ENCODE assay signal across 1 cellular context in the genomic region with DNA sequence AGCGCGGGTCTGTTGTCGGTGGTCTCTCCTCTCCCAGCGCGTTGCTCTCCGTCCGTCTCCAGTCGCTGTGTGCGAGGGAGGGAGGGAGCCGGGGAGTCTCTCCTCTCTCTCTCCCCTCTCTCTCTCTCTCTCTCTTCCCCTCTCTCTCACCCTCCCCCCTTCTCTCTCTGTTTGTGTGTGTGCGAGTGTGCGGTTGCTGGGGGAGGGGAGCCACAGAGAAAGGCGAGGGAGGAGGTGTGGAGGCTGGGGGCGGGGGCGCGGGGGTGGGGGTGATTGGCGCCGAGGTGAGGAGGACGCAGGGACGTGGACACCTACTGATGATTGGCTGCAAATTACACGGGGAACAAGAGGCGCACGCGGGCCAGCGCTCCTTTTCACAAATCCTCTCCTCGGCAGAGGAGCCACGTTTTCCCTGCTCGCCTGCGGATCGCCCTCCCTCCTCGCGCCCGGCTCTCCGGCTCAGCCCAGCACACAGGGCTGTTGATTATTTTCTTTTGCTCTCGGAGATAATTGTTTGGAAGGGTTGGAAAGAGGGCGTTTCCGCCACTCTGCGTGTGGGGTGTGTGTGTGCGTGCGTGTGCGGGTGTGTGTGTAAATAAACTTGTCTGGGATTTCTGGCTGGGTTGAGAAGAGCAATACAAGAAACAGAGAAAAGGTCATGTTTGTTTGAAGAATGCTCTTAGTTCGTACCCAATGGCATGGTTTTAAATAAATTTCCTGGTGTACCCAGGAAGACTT.
TF ChIP-seq lines count a peak whose summit lies in the region.

Gene CXXC4, minus strand, starts transcription at position 73 of the 738 bp plus-strand sequence. CDS start 3,092 bp downstream, outside the sequence.

TF ChIP-seq in K562, 482 proteins besides CTCF, POLR2A, EP300 and RAD21 (continued from another document):
- TF ChIP-seq, protein P1, sequence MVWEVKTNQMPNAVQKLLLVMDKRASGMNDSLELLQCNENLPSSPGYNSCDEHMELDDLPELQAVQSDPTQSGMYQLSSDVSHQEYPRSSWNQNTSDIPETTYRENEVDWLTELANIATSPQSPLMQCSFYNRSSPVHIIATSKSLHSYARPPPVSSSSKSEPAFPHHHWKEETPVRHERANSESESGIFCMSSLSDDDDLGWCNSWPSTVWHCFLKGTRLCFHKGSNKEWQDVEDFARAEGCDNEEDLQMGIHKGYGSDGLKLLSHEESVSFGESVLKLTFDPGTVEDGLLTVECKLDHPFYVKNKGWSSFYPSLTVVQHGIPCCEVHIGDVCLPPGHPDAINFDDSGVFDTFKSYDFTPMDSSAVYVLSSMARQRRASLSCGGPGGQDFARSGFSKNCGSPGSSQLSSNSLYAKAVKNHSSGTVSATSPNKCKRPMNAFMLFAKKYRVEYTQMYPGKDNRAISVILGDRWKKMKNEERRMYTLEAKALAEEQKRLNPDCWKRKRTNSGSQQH (CRISPR knock-in tag; IDR thresholded peaks at IDR 0.05) = no peak
- TF ChIP-seq MCM2 (IDR thresholded peaks at IDR 0.05; ENCODE audit: low read depth) (no peak), HSF4 (CRISPR knock-in tag; IDR thresholded peaks at IDR 0.05; ENCODE audit: borderline replicate concordance) (no peak), EGR1 (conservative IDR thresholded peaks at IDR 0.05) (peak; percentile 34; the same call in 1 of the 2 replicates), SMAD4 (CRISPR knock-in tag; conservative IDR thresholded peaks at IDR 0.05) (no peak), KDM1A (IDR thresholded peaks at IDR 0.05) (peak in 1 of 2 experiments; percentile 76; a peak in 2 of 4 replicates), RBFOX2 (IDR thresholded peaks at IDR 0.05; ENCODE audit: low read depth, low read length) (peak; percentile 25; the same call in 1 of the 2 replicates), MAZ (CRISPR knock-in tag; conservative IDR thresholded peaks at IDR 0.05 in 1 of 2, IDR thresholded peaks at IDR 0.05 in 1 of 2) (peak in 1 of 2 experiments; percentile 58; a peak in 2 of 4 replicates), ZKSCAN1 (IDR thresholded peaks at IDR 0.05; ENCODE audit: low read depth, low read length) (no peak), CSDE1 (IDR thresholded peaks at IDR 0.05) (no peak), CBFA2T3 (IDR thresholded peaks at IDR 0.05) (no peak), POLR2AphosphoS2 (IDR thresholded peaks at IDR 0.05; ENCODE audit: low read length) (no peak), KLF1 (tag; IDR thresholded peaks at IDR 0.05) (no peak), ZNF444 (CRISPR knock-in tag; IDR thresholded peaks at IDR 0.05) (peak; percentile 86; the same call in 1 of the 2 replicates), BRF2 (IDR thresholded peaks at IDR 0.05; ENCODE audit: borderline replicate concordance, insufficient read depth, insufficient read length) (no peak), LEF1 (IDR thresholded peaks at IDR 0.05) (0 out of 2 replicates have a peak, but pooled peaks have one; percentile 21), BRD9 (IDR thresholded peaks at IDR 0.05; ENCODE audit: low read depth, partially characterized antibody) (no peak), VEZF1 (CRISPR knock-in tag; IDR thresholded peaks at IDR 0.05) (peak; percentile 76)
- TF ChIP-seq, protein P2, sequence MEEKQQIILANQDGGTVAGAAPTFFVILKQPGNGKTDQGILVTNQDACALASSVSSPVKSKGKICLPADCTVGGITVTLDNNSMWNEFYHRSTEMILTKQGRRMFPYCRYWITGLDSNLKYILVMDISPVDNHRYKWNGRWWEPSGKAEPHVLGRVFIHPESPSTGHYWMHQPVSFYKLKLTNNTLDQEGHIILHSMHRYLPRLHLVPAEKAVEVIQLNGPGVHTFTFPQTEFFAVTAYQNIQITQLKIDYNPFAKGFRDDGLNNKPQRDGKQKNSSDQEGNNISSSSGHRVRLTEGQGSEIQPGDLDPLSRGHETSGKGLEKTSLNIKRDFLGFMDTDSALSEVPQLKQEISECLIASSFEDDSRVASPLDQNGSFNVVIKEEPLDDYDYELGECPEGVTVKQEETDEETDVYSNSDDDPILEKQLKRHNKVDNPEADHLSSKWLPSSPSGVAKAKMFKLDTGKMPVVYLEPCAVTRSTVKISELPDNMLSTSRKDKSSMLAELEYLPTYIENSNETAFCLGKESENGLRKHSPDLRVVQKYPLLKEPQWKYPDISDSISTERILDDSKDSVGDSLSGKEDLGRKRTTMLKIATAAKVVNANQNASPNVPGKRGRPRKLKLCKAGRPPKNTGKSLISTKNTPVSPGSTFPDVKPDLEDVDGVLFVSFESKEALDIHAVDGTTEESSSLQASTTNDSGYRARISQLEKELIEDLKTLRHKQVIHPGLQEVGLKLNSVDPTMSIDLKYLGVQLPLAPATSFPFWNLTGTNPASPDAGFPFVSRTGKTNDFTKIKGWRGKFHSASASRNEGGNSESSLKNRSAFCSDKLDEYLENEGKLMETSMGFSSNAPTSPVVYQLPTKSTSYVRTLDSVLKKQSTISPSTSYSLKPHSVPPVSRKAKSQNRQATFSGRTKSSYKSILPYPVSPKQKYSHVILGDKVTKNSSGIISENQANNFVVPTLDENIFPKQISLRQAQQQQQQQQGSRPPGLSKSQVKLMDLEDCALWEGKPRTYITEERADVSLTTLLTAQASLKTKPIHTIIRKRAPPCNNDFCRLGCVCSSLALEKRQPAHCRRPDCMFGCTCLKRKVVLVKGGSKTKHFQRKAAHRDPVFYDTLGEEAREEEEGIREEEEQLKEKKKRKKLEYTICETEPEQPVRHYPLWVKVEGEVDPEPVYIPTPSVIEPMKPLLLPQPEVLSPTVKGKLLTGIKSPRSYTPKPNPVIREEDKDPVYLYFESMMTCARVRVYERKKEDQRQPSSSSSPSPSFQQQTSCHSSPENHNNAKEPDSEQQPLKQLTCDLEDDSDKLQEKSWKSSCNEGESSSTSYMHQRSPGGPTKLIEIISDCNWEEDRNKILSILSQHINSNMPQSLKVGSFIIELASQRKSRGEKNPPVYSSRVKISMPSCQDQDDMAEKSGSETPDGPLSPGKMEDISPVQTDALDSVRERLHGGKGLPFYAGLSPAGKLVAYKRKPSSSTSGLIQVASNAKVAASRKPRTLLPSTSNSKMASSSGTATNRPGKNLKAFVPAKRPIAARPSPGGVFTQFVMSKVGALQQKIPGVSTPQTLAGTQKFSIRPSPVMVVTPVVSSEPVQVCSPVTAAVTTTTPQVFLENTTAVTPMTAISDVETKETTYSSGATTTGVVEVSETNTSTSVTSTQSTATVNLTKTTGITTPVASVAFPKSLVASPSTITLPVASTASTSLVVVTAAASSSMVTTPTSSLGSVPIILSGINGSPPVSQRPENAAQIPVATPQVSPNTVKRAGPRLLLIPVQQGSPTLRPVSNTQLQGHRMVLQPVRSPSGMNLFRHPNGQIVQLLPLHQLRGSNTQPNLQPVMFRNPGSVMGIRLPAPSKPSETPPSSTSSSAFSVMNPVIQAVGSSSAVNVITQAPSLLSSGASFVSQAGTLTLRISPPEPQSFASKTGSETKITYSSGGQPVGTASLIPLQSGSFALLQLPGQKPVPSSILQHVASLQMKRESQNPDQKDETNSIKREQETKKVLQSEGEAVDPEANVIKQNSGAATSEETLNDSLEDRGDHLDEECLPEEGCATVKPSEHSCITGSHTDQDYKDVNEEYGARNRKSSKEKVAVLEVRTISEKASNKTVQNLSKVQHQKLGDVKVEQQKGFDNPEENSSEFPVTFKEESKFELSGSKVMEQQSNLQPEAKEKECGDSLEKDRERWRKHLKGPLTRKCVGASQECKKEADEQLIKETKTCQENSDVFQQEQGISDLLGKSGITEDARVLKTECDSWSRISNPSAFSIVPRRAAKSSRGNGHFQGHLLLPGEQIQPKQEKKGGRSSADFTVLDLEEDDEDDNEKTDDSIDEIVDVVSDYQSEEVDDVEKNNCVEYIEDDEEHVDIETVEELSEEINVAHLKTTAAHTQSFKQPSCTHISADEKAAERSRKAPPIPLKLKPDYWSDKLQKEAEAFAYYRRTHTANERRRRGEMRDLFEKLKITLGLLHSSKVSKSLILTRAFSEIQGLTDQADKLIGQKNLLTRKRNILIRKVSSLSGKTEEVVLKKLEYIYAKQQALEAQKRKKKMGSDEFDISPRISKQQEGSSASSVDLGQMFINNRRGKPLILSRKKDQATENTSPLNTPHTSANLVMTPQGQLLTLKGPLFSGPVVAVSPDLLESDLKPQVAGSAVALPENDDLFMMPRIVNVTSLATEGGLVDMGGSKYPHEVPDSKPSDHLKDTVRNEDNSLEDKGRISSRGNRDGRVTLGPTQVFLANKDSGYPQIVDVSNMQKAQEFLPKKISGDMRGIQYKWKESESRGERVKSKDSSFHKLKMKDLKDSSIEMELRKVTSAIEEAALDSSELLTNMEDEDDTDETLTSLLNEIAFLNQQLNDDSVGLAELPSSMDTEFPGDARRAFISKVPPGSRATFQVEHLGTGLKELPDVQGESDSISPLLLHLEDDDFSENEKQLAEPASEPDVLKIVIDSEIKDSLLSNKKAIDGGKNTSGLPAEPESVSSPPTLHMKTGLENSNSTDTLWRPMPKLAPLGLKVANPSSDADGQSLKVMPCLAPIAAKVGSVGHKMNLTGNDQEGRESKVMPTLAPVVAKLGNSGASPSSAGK (IDR thresholded peaks at IDR 0.05) = peak; percentile 57
- TF ChIP-seq, protein P3, sequence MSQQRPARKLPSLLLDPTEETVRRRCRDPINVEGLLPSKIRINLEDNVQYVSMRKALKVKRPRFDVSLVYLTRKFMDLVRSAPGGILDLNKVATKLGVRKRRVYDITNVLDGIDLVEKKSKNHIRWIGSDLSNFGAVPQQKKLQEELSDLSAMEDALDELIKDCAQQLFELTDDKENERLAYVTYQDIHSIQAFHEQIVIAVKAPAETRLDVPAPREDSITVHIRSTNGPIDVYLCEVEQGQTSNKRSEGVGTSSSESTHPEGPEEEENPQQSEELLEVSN (IDR thresholded peaks at IDR 0.05; ENCODE audit: borderline replicate concordance in 1 of 2, extremely low read depth in 1 of 2, insufficient read depth in 1 of 2, insufficient read length in 1 of 2, low read depth in 1 of 2, low read length in 1 of 2, poor library complexity in 1 of 2, severe bottlenecking in 1 of 2) = peak; percentile 16 to 79
- TF ChIP-seq, protein P4, sequence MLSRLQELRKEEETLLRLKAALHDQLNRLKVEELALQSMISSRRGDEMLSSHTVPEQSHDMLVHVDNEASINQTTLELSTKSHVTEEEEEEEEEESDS (CRISPR knock-in tag; IDR thresholded peaks at IDR 0.05) = no peak
